13 cellular contexts compared by ENCODE assay signal in genomic region chr21:42509239-42509638, GRCh38. TPM values are rescaled to one million over a fixed set of nuclear protein-coding genes. Genes with fewer than 3 reads are reported as not detected.
"Had no signal": no experiment of that assay in that cellular context is flagged by ENCODE, and none has a peak within 500 bp of the region (broad histone marks: within the 10 kb centered on the region; RNA-seq: fewer than 3 reads in every experiment).

No MANE protein-coding gene starts in this region.

- H3K36me3 ChIP-seq: heart left ventricle, pancreas, stomach had no signal

- H3K4me3 ChIP-seq: heart left ventricle, pancreas, stomach had no signal

- H3K27ac Mint-ChIP-seq: activated naive CD4-positive, alpha-beta T cell treated with anti-CD3 and anti-CD28 coated beads for 36 hours had no signal

- H3K27me3 ChIP-seq: heart left ventricle, pancreas, stomach had no signal

- H3K4me3 Mint-ChIP-seq: activated naive CD4-positive, alpha-beta T cell treated with anti-CD3 and anti-CD28 coated beads for 36 hours; neural crest cell had no signal

- H3K4me1 ChIP-seq: pancreas had no signal

- DNase-seq: activated CD4-positive, alpha-beta T cell treated with anti-CD3 and anti-CD28 coated beads, Interleukin-2, amount 50 U/mL, for 4 hours; activated naive CD4-positive, alpha-beta T cell treated with anti-CD3 and anti-CD28 coated beads for 36 hours; heart left ventricle; left ventricle myocardium superior; pancreas; SHP77 treated with DMSO at 0.1 percent for 48 hours; stimulated activated CD4-positive, alpha-beta T cell treated with anti-CD3 and anti-CD28 coated beads, Interleukin-4, amount 100 ng/mL, for 4 hours; stomach had no signal

- FAIRE-seq: frontal cortex, keratinocyte, pancreas had no signal

- H3K9me3 ChIP-seq: heart left ventricle, pancreas, stomach had no signal

- ATAC-seq: heart left ventricle, left ventricle myocardium superior, pancreas had no signal

- H3K27ac ChIP-seq: heart left ventricle, pancreas had no signal

- H3K9me3 Mint-ChIP-seq: activated naive CD4-positive, alpha-beta T cell treated with anti-CD3 and anti-CD28 coated beads for 36 hours; neural crest cell had no signal

RNA-seq across cellular contexts. Expression of gene RSPH1, which starts 13.2 kb away (rescaled TPM):
- total RNA-seq: fibroblast of lung; left ventricle myocardium superior; T-helper 2 cell treated with Interferon-gamma antibody and Interleukin-4, amounts not matched to agents 100 ng/mL and 5 ng/mL, for 36 hours had no signal
- polyA plus RNA-seq: fibroblast of lung had no signal
